Comparison of ENCODE assay signal across 1 cellular context in the genomic region with DNA sequence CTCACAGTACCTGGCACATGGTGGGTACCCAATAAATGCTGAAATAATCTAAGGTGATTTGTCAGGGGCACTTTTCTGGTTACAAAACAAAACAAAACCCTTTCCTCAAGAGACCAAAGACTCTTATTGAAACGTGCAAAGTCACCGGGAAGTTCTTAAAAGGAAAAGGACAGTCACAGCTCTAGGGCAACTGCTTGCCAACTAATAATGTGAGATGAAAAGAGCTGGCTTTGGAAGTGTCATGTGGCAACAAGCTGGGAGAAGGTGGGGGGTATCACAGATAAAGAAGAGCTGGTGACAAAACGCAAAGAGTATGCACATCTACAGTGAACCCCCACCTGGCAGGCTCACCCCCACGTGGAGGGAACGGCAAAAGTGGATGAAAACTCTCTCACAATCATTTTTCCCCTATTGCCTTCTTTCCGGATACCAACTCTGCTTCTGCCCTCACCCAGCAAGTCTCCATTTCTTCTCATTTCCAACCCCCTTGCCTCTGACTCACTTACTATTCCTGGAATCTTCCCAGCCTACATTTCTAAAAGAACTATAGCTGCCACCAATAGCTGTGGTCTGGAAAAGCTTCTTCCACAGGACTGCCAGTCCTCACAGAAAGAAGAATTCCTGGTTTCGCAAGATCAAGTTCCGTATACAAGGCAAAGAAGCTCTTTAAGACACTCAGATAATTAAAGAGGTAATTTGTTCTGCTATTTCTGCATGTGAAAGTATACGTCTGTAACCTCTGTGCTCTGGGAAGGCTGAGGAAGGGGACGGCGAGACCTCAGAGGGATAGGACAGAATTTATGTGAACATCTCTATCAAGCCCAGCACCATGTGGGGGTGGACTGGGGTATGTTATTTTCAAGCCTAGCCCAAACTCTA.
A peak's percentile ranks its signal among the peaks of the same experiment; 100 is the strongest.
TF ChIP-seq lines count a peak whose summit lies in the region.

No MANE protein-coding gene starts in this region.

TF ChIP-seq in HCT116, 20 proteins besides CTCF, POLR2A, EP300 and RAD21 (continued from another document):
- TF ChIP-seq FOSL1 (IDR thresholded peaks at IDR 0.05; ENCODE audit: low read depth) = peak; percentile 12; the same call in 1 of the 2 replicates
